ENCODE assay signal across 19 cellular contexts in the genomic region with DNA sequence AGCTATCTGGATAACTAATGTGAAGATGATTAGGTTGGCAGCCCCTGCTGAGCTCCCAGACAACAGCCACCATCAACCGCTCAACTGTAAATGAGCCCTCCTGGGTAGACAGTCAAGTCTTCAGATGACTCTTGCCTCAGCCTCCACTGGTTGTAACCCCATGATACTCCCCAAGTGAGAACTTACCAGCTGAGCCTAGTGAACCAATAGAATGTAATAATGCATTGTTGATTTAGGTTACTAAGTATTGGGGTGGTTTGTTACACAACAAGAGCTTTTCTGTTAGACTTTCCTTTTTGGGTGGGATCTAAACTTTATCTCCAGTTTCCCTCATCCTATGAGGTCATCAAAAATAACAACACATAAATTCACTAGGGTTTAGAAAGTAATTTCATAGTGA.
A peak's percentile ranks its signal among the peaks of the same experiment; 100 is the strongest.
DNase-seq lines count a peak whose midpoint lies in the region; ATAC-seq and TF ChIP-seq lines count a peak whose summit lies in the region.
"Had no signal": no experiment of that assay in that cellular context is flagged by ENCODE, and none has a peak within 500 bp of the region (broad histone marks: within the 10 kb centered on the region; RNA-seq: fewer than 3 reads in every experiment).

No MANE protein-coding gene starts in this region.

- H3K9me3 ChIP-seq in left ventricle myocardium inferior (replicated peaks) (peaks cover 28% of the 10 kb centered on the region), right cardiac atrium (ENCODE audit: control insufficient read depth, low read length) (no peaks in the 10 kb centered on the region), uterus (peaks cover 0 to 6% of the 10 kb centered on the region in 2 donors)

- TF ChIP-seq POLR2A in uterus (IDR thresholded peaks at IDR 0.05): no peak

- intact Hi-C loops in Right ventricle myocardium inferior (cut with DNase I) (no loop called here), cardiac septum (cut with DNase I) (no loop called here), left ventricle myocardium inferior (cut with micrococcal nuclease) (no loop called here), right cardiac atrium (cut with DNase I) (no loop called here), uterus (cut with DNase I; ENCODE audit: low total_unique reads) (no loop called here)

- H3K36me3 ChIP-seq in left ventricle myocardium inferior (no peaks in the 10 kb centered on the region), uterus (no peaks in the 10 kb centered on the region)
- H3K36me3 ChIP-seq: BLaER1 had no signal

- DNase-seq in Right ventricle myocardium inferior (ENCODE audit: missing footprints): no peak
- no peak for DNase-seq in cardiac septum (ENCODE audit: low spot score)
- peak; percentile 4 for DNase-seq in fibroblast of mammary gland (ENCODE audit: low read depth)
- no peak for DNase-seq in left ventricle myocardium inferior
- no peak for DNase-seq in right cardiac atrium
- DNase-seq in uterus: no peak
- DNase-seq in stimulated activated naive CD8-positive, alpha-beta T cell treated with anti-CD3 and anti-CD28 coated beads, Interleukin-15, Interleukin-2, amounts not matched to agents 100 U/mL and 50 U/mL, for 24 hours: no peak
- DNase-seq: Caco-2; CD4-positive, CD25-positive, alpha-beta regulatory T cell; CD8-positive, alpha-beta T cell; DMS153; DND-41; H9 had no signal

- H3K27me3 ChIP-seq in left ventricle myocardium inferior (ENCODE audit: low read depth) (no peaks in the 10 kb centered on the region), right cardiac atrium (ENCODE audit: control insufficient read depth, insufficient read depth) (no peaks in the 10 kb centered on the region), uterus (no peaks in the 10 kb centered on the region)
- H3K27me3 ChIP-seq: BLaER1 had no signal

- H3K4me3 ChIP-seq in fibroblast of mammary gland (ENCODE audit: control insufficient read depth, low read depth, low read length) (no peak overlapping the region), left ventricle myocardium inferior (no peak overlapping the region), right cardiac atrium (ENCODE audit: low read length) (no peak overlapping the region), uterus (no peak overlapping the region)
- H3K4me3 ChIP-seq: BLaER1, GM23338 had no signal

- 85% methylated on average over 1 of the region's 1 CpG for WGBS in right cardiac atrium

- H3K4me1 ChIP-seq in left ventricle myocardium inferior (peaks cover 13% of the 10 kb centered on the region), right cardiac atrium (ENCODE audit: control insufficient read depth, insufficient read depth, low read length) (no peaks in the 10 kb centered on the region), uterus (no peaks in the 10 kb centered on the region)
- H3K4me1 ChIP-seq: Caco-2 had no signal

- TF ChIP-seq CTCF in fibroblast of mammary gland (conservative IDR thresholded peaks at IDR 0.05; ENCODE audit: control insufficient read depth, insufficient read depth, low read depth, low read length) (no peak), left ventricle myocardium inferior (IDR thresholded peaks at IDR 0.05; ENCODE audit: borderline replicate concordance) (no peak), uterus (IDR thresholded peaks at IDR 0.05) (no peak)

- H3K27ac ChIP-seq in left ventricle myocardium inferior (replicated peaks) (peak overlapping the region; percentile 51), right cardiac atrium (ENCODE audit: low read length) (peak overlapping the region; percentile 75), uterus (no peak overlapping the region)
- H3K27ac ChIP-seq: 22Rv1, BLaER1, C4-2B had no signal

- peak; percentile 43 for ATAC-seq in Right ventricle myocardium inferior
- ATAC-seq in right cardiac atrium: peak; percentile 57 to 59
- no peak for ATAC-seq in GM18870 (IDR thresholded peaks at IDR 0.05; ENCODE audit: unreplicated experiment)
- no peak for ATAC-seq in stimulated activated naive CD8-positive, alpha-beta T cell treated with anti-CD3 and anti-CD28 coated beads, Interleukin-15, Interleukin-2, amounts not matched to agents 100 U/mL and 50 U/mL, for 24 hours
- ATAC-seq: CD8-positive, alpha-beta T cell; GM23338; HCT116 had no signal

Comparison
In these comparisons a context has a peak if more than half of its experiments do, and no peak if none do; other contexts are left out.
1. ATAC-seq: peak in Right ventricle myocardium inferior (single experiment) and right cardiac atrium (2 of 2); none in GM18870 (single experiment) and stimulated activated naive CD8-positive, alpha-beta T cell treated with anti-CD3 and anti-CD28 coated beads, Interleukin-15, Interleukin-2, amounts not matched to agents 100 U/mL and 50 U/mL, for 24 hours (single experiment).
2. H3K27ac ChIP-seq: peak in left ventricle myocardium inferior (single experiment) and right cardiac atrium (single experiment); none in uterus (0 of 2).